17 cellular contexts compared by ENCODE assay signal in genomic region chr20:23255658-23256385, GRCh38.
A peak's percentile ranks its signal among the peaks of the same experiment; 100 is the strongest.
DNase-seq lines count a peak whose midpoint lies in the region; ATAC-seq and TF ChIP-seq lines count a peak whose summit lies in the region.
"Had no signal": no experiment of that assay in that cellular context is flagged by ENCODE, and none has a peak within 500 bp of the region (broad histone marks: within the 10 kb centered on the region; RNA-seq: fewer than 3 reads in every experiment).

No MANE protein-coding gene starts in this region.

- CTCF ChIA-PET in activated CD8-positive, alpha-beta T cell treated with anti-CD3 and anti-CD28 coated beads for 36 hours (lab: Charles Lee), result no interaction called here

- H3K4me3 Mint-ChIP-seq in GM23338, result no peak overlapping the region
- H3K4me3 Mint-ChIP-seq in activated CD8-positive, alpha-beta T cell treated with anti-CD3 and anti-CD28 coated beads for 36 hours, result no peak overlapping the region
- H3K4me3 Mint-ChIP-seq: CD4-positive, CD25-positive, alpha-beta regulatory T cell; mesothelial cell of epicardium had no signal

- H3K27ac ChIP-seq in BLaER1 (no peak overlapping the region), GM23338 (ENCODE audit: low read depth) (no peak overlapping the region)
- H3K27ac ChIP-seq: KMS-11, pancreas, WERI-Rb-1 had no signal

- no peaks in the 10 kb centered on the region for H3K36me3 Mint-ChIP-seq in GM23338 (ENCODE audit: low read depth)
- no peaks in the 10 kb centered on the region for H3K36me3 Mint-ChIP-seq in activated CD8-positive, alpha-beta T cell treated with anti-CD3 and anti-CD28 coated beads for 36 hours (ENCODE audit: low read depth)
- H3K36me3 Mint-ChIP-seq: CD4-positive, CD25-positive, alpha-beta regulatory T cell; mesothelial cell of epicardium had no signal

- POLR2A ChIA-PET in activated CD8-positive, alpha-beta T cell treated with anti-CD3 and anti-CD28 coated beads for 36 hours (lab: Charles Lee), result no interaction called here

- DNase-seq in GM23338 (ENCODE audit: low spot score), result no peak
- peak; percentile 71 for DNase-seq in dermis blood vessel endothelial cell
- DNase-seq in myocyte (ENCODE audit: low read depth), result peak; percentile 91
- no peak for DNase-seq in activated CD8-positive, alpha-beta T cell treated with anti-CD3 and anti-CD28 coated beads for 36 hours
- DNase-seq: activated effector memory CD4-positive, alpha-beta T cell treated with anti-CD3 and anti-CD28 coated beads, Interleukin-2, amount 50 U/mL, for 16 hours; CD4-positive, CD25-positive, alpha-beta regulatory T cell; effector CD8-positive, alpha-beta T cell; NCI-H1436; NCI-H510A treated with DMSO at 0.1 percent for 48 hours; pancreas; PC-3; WERI-Rb-1 had no signal

- H3K4me1 ChIP-seq in BLaER1 (peaks cover 48% of the 10 kb centered on the region), GM23338 (ENCODE audit: insufficient read depth) (no peaks in the 10 kb centered on the region; the same call in 1 of the 2 replicates)

- no peak for TF ChIP-seq CTCF in GM23338 (conservative IDR thresholded peaks at IDR 0.05; ENCODE audit: low read depth in 2 of 2)
- no peak for TF ChIP-seq CTCF in activated CD8-positive, alpha-beta T cell treated with anti-CD3 and anti-CD28 coated beads for 36 hours (IDR thresholded peaks at IDR 0.05)

- H3K9me2 ChIP-seq in GM23338 (ENCODE audit: insufficient read depth), result no peaks in the 10 kb centered on the region

- no peaks in the 10 kb centered on the region for H3K27me3 ChIP-seq in BLaER1
- no peaks in the 10 kb centered on the region for H3K27me3 ChIP-seq in GM23338 (ENCODE audit: insufficient read depth)

- H3K9me3 ChIP-seq in BLaER1, result no peaks in the 10 kb centered on the region
- H3K9me3 ChIP-seq: pancreas had no signal

- H3K27ac Mint-ChIP-seq in GM23338, result no peak overlapping the region
- no peak overlapping the region for H3K27ac Mint-ChIP-seq in activated CD8-positive, alpha-beta T cell treated with anti-CD3 and anti-CD28 coated beads for 36 hours
- H3K27ac Mint-ChIP-seq: CD4-positive, CD25-positive, alpha-beta regulatory T cell; mesothelial cell of epicardium had no signal

- H3K9me3 Mint-ChIP-seq in GM23338, result no peaks in the 10 kb centered on the region
- H3K9me3 Mint-ChIP-seq in activated CD8-positive, alpha-beta T cell treated with anti-CD3 and anti-CD28 coated beads for 36 hours, result no peaks in the 10 kb centered on the region
- H3K9me3 Mint-ChIP-seq: CD4-positive, CD25-positive, alpha-beta regulatory T cell; mesothelial cell of epicardium had no signal

- peaks cover 2% of the 10 kb centered on the region for H3K27me3 Mint-ChIP-seq in GM23338 (ENCODE audit: insufficient read depth, low read depth, poor library complexity)
- H3K27me3 Mint-ChIP-seq in activated CD8-positive, alpha-beta T cell treated with anti-CD3 and anti-CD28 coated beads for 36 hours, result peaks cover 6% of the 10 kb centered on the region

- no peaks in the 10 kb centered on the region for H3F3A ChIP-seq in GM23338 (replicated peaks; ENCODE audit: low read depth)

- H4K20me1 ChIP-seq in BLaER1 (no peaks in the 10 kb centered on the region), GM23338 (replicated peaks; ENCODE audit: insufficient read depth) (no peaks in the 10 kb centered on the region)

- peak overlapping the region; percentile 78 for H2AFZ ChIP-seq in GM23338

- H3K9ac ChIP-seq in BLaER1, result no peak overlapping the region
- H3K9ac ChIP-seq: KMS-11 had no signal

- peak overlapping the region; percentile 65 for H3K4me2 ChIP-seq in BLaER1
- H3K4me2 ChIP-seq in GM23338, result no peak overlapping the region
- H3K4me2 ChIP-seq: KMS-11 had no signal

- H3K4me1 Mint-ChIP-seq in GM23338, result peaks cover 21% of the 10 kb centered on the region
- no peaks in the 10 kb centered on the region for H3K4me1 Mint-ChIP-seq in activated CD8-positive, alpha-beta T cell treated with anti-CD3 and anti-CD28 coated beads for 36 hours (ENCODE audit: low read depth)
- H3K4me1 Mint-ChIP-seq: CD4-positive, CD25-positive, alpha-beta regulatory T cell had no signal

- H3K79me2 ChIP-seq in GM23338 (replicated peaks; ENCODE audit: insufficient read depth), result no peaks in the 10 kb centered on the region

- ATAC-seq in GM23338 (peak; percentile 44), HG02884 (IDR thresholded peaks at IDR 0.05; ENCODE audit: unreplicated experiment) (no peak), HG02763 (IDR thresholded peaks at IDR 0.05; ENCODE audit: unreplicated experiment) (no peak)
- ATAC-seq in activated CD8-positive, alpha-beta T cell treated with anti-CD3 and anti-CD28 coated beads for 36 hours, result no peak
- ATAC-seq: pancreas, PC-3 had no signal

- no peaks in the 10 kb centered on the region for H3K36me3 ChIP-seq in BLaER1
- H3K36me3 ChIP-seq in GM23338 (ENCODE audit: insufficient read depth), result no peaks in the 10 kb centered on the region
- H3K36me3 ChIP-seq: pancreas, WERI-Rb-1 had no signal

- H3K4me3 ChIP-seq in BLaER1, result no peak overlapping the region
- H3K4me3 ChIP-seq in GM23338, result no peak overlapping the region
- H3K4me3 ChIP-seq: pancreas had no signal

- intact Hi-C loops in activated CD8-positive, alpha-beta T cell treated with anti-CD3 and anti-CD28 coated beads for 36 hours (cut with micrococcal nuclease), result no loop called here

TF ChIP-seq in GM23338, 12 proteins besides CTCF, POLR2A, EP300 and RAD21 (continues in another document):
- no peak for TF ChIP-seq JUNB (IDR thresholded peaks at IDR 0.05; ENCODE audit: unreplicated experiment)
- TF ChIP-seq ZNF114 (CRISPR knock-in tag; IDR thresholded peaks at IDR 0.05), result no peak
- no peak for TF ChIP-seq POLR2AphosphoS5 (IDR thresholded peaks at IDR 0.05; ENCODE audit: low read depth)
- no peak for TF ChIP-seq ZNF462 (CRISPR knock-in tag; IDR thresholded peaks at IDR 0.05)
- TF ChIP-seq NANOG (IDR thresholded peaks at IDR 0.05; ENCODE audit: borderline replicate concordance), result no peak
- no peak for TF ChIP-seq ZNF331 (CRISPR knock-in tag; IDR thresholded peaks at IDR 0.05; ENCODE audit: low read depth)
- no peak for TF ChIP-seq EZH2phosphoT487 (IDR thresholded peaks at IDR 0.05; ENCODE audit: unreplicated experiment)
- no peak for TF ChIP-seq STAT1 (IDR thresholded peaks at IDR 0.05; ENCODE audit: unreplicated experiment)
- no peak for TF ChIP-seq EZH2 (IDR thresholded peaks at IDR 0.05; ENCODE audit: low read depth, unreplicated experiment)

Comparison
In these comparisons a context has a peak if more than half of its experiments do, and no peak if none do; other contexts are left out.
1. DNase-seq: peak in dermis blood vessel endothelial cell (single experiment) and myocyte (single experiment); none in GM23338 (single experiment) and activated CD8-positive, alpha-beta T cell treated with anti-CD3 and anti-CD28 coated beads for 36 hours (single experiment).